ENCODE assay signal across 8 cellular contexts in the genomic region with DNA sequence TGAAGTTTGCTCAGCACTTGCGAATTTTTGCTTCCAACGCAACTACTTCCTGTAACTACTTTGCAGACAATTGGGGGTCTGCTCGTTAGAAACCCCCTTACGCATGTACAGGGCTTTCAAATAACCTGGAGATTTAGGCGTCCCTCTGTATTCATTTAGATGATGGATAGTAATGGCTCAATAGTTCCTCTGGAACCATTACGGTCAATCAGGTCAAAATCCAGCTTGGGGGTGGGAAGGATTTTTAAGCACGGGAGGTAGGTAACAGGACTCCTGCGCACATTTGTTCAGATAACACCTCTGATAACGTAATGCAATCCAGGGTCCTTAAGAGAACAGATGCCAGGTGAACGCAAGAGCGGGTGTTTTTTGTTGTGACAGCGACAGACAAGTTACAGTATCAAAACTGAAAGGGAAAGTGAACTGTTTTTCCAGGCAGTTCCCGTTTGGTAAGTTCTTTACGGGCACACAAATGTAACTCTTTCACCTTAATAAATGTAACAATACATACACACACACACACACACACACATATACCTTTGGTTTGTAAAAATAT. TPM values are rescaled to one million over a fixed set of nuclear protein-coding genes. Genes with fewer than 3 reads are reported as not detected.
DNase-seq lines count a peak whose midpoint lies in the region; ATAC-seq and TF ChIP-seq lines count a peak whose summit lies in the region.

No MANE protein-coding gene starts in this region.

- H3K4me3 ChIP-seq in Peyer's patch = peak overlapping the region; percentile 45 to 62 (median 54)
- peak overlapping the region; percentile 94 for H3K4me3 ChIP-seq in endocrine pancreas (ENCODE audit: control insufficient read depth, insufficient read depth, low read length)
- peak overlapping the region; percentile 20 for H3K4me3 ChIP-seq in neuron (ENCODE audit: low read length)

- H3K36me3 ChIP-seq in Peyer's patch = no peaks in the 10 kb centered on the region
- H3K36me3 ChIP-seq in endocrine pancreas (ENCODE audit: control insufficient read depth, insufficient read depth, low read length) = no peaks in the 10 kb centered on the region
- H3K36me3 ChIP-seq in neuron (ENCODE audit: insufficient read depth, low read length) = no peaks in the 10 kb centered on the region

- TF ChIP-seq POLR2A in Peyer's patch (IDR thresholded peaks at IDR 0.05) = no peak

- no peak overlapping the region for H2AFZ ChIP-seq in neuron (ENCODE audit: low read depth, low read length)

- no peak for ATAC-seq in GM19395 (IDR thresholded peaks at IDR 0.05; ENCODE audit: unreplicated experiment)

- DNase-seq in ACHN (peak; percentile 42), GM13976 (ENCODE audit: low spot score) (peak; percentile 55), Peyer's patch (no peak), epidermal melanocyte (ENCODE audit: insufficient read length, low spot score) (no peak)
- DNase-seq in activated CD4-positive, CD25-positive, alpha-beta regulatory T cell treated with anti-CD3 and anti-CD28 coated beads, Interleukin-2, amount 50 U/mL, for 72 hours = no peak

- TF ChIP-seq CTCF in GM13976 (IDR thresholded peaks at IDR 0.05; ENCODE audit: borderline replicate concordance, control extremely low read depth, extremely low read depth, insufficient read depth, missing control alignments) = no peak
- TF ChIP-seq CTCF in Peyer's patch (IDR thresholded peaks at IDR 0.05) = no peak

- H3K27ac ChIP-seq in Peyer's patch = peak overlapping the region; percentile 5 to 56 (median 22)

- peaks cover 0 to 24% (median 13%) of the 10 kb centered on the region in 4 donors for H3K4me1 ChIP-seq in Peyer's patch
- H3K4me1 ChIP-seq in endocrine pancreas (ENCODE audit: control insufficient read depth, insufficient read depth, low read length) = peaks cover 5% of the 10 kb centered on the region
- peaks cover 29% of the 10 kb centered on the region for H3K4me1 ChIP-seq in neuron (ENCODE audit: insufficient read depth, low read length)

- H3K27me3 ChIP-seq in Peyer's patch = peaks cover 0 to 19% of the 10 kb centered on the region in 2 donors
- H3K27me3 ChIP-seq in endocrine pancreas (ENCODE audit: control insufficient read depth, insufficient read depth, low read length) = peaks cover 38% of the 10 kb centered on the region
- H3K27me3 ChIP-seq in neuron (ENCODE audit: insufficient read depth, low read length) = peaks cover 94% of the 10 kb centered on the region

- H3K9me3 ChIP-seq in Peyer's patch = no peaks in the 10 kb centered on the region
- H3K9me3 ChIP-seq in endocrine pancreas (ENCODE audit: control insufficient read depth, low read length) = no peaks in the 10 kb centered on the region
- no peaks in the 10 kb centered on the region for H3K9me3 ChIP-seq in neuron (ENCODE audit: low read length)

- no peak overlapping the region for H3K9ac ChIP-seq in endocrine pancreas (ENCODE audit: control insufficient read depth, insufficient read depth, low read length)

- in situ Hi-C loops in ACHN (cut with HindIII; ENCODE audit: low pct_ligation_motif_present, low pct_unique_long_range_greater_than_20kb, low sequenced_read_pairs) (loop anchor here (25.0 kb wide), 1 partner anchor 500 kb away; no protein-coding TSS in a partner anchor), GM13976 (cut with MboI; ENCODE audit: low sequenced_read_pairs, unreplicated experiment) (loop anchor here (25.0 kb wide), 2 partner anchors 600 to 850 kb away; no protein-coding TSS in a partner anchor)

RNA-seq across cellular contexts. Expression of a gene that starts 3.7 kb away (rescaled TPM):
- total RNA-seq in Peyer's patch = 10 to 100 TPM in 1 of 4 donors, 1 to 10 TPM in 3; 3.9 to 14.9 (median 7.0) TPM

Comparison
In these comparisons a context has a peak if more than half of its experiments do, and no peak if none do; other contexts are left out.
1. DNase-seq: peak in ACHN (single experiment) and GM13976 (single experiment); none in Peyer's patch (0 of 3), activated CD4-positive, CD25-positive, alpha-beta regulatory T cell treated with anti-CD3 and anti-CD28 coated beads, Interleukin-2, amount 50 U/mL, for 72 hours (single experiment) and epidermal melanocyte (single experiment).
2. H3K4me3 ChIP-seq: peak in every context shown above with its lines; median percentile 94 in endocrine pancreas; 54 in Peyer's patch; 20 in neuron.